11 cellular contexts compared by ENCODE assay signal in the genomic region with DNA sequence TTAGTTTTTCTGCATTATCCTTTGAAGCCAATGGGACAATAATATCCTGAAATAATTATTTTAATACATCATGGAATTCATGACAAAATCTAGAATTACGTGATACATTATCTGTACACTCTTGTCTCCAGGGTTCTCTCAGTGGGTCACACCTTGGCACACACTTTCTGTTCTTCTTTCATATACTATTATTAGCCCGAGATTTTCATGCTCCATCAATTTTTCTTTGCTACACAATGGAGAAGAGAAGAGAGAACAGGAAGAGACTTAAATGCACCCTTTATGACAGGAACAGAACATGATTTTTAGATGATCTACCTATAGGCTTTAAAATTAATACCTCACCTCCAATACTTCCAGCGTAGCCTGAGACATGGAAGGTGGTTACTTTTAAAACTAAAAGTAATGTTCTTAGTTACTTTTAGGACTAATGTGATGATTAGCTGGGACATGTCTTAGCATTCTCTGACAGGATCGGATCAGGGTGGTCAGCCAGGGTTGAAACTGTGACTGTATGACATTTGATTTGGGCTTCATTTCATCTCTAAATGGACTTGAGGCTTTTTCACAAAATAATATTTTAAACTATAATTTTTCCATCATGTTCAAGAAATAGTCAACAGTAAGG.
A peak's percentile ranks its signal among the peaks of the same experiment; 100 is the strongest.
DNase-seq lines count a peak whose midpoint lies in the region; ATAC-seq, FAIRE-seq and TF ChIP-seq lines count a peak whose summit lies in the region.
"Had no signal": no experiment of that assay in that cellular context is flagged by ENCODE, and none has a peak within 500 bp of the region (broad histone marks: within the 10 kb centered on the region; RNA-seq: fewer than 3 reads in every experiment).

No MANE protein-coding gene starts in this region.

- in situ Hi-C loops in ACHN (cut with HindIII; ENCODE audit: low pct_ligation_motif_present, low pct_unique_long_range_greater_than_20kb, low sequenced_read_pairs): no loop called here

- no peak for TF ChIP-seq POLR2A in GM12891 (IDR thresholded peaks at IDR 0.05; ENCODE audit: low read depth, low read length)

- peak; percentile 85 for ATAC-seq in GM19397 (IDR thresholded peaks at IDR 0.05; ENCODE audit: unreplicated experiment)
- peak; percentile 95 for ATAC-seq in HG02938 (IDR thresholded peaks at IDR 0.05; ENCODE audit: unreplicated experiment)
- ATAC-seq: left cardiac atrium had no signal

- FAIRE-seq in GM12891 (lab: Jason Lieb, UNC): peak; percentile 51

- DNase-seq in GM12891 (ENCODE audit: insufficient read length, low spot score): no peak
- DNase-seq in NAMALWA (ENCODE audit: low spot score): peak; percentile 92
- DNase-seq in NCI-H446 treated with DMSO at 0.1 percent for 48 hours (lab: John Stamatoyannopoulos, UW): no peak
- no peak for DNase-seq in HuH-7 (ENCODE audit: low spot score)
- no peak for DNase-seq in ACHN
- DNase-seq in NCI-H2196 (lab: John Stamatoyannopoulos, UW; ENCODE audit: unreplicated experiment): no peak
- DNase-seq: left cardiac atrium, MV-4-11, SHP77 had no signal

TF ChIP-seq in GM12891, 5 proteins besides CTCF, POLR2A, EP300 and RAD21:
- TF ChIP-seq PAX5 (IDR thresholded peaks at IDR 0.05; ENCODE audit: insufficient read depth, low read length, severe bottlenecking) (peak; percentile 66), TAF1 (IDR thresholded peaks at IDR 0.05; ENCODE audit: low read depth, low read length) (no peak), POU2F2 (IDR thresholded peaks at IDR 0.05; ENCODE audit: low read depth, low read length) (no peak), POLR2AphosphoS5 (IDR thresholded peaks at IDR 0.05; ENCODE audit: low read depth, low read length) (no peak), SPI1 (IDR thresholded peaks at IDR 0.05; ENCODE audit: low read depth, low read length) (peak; percentile 88)
TF ChIP-seq in GM12891: peak in this region for 2.
